Comparison of ENCODE assay signal across 1 cellular context in genomic region chr11:75476716-75477613, GRCh38.
A peak's percentile ranks its signal among the peaks of the same experiment; 100 is the strongest.
TF ChIP-seq lines count a peak whose summit lies in the region.

No MANE protein-coding gene starts in this region.

TF ChIP-seq in K562, 482 proteins besides CTCF, POLR2A, EP300 and RAD21 (continued from another document and continues in another):
- TF ChIP-seq REST (CRISPR knock-in tag; IDR thresholded peaks at IDR 0.05; ENCODE audit: low read depth) = no peak
- TF ChIP-seq PATZ1 (CRISPR knock-in tag; IDR thresholded peaks at IDR 0.05; ENCODE audit: borderline replicate concordance) = no peak
- TF ChIP-seq FUS (optimal IDR thresholded peaks at IDR 0.05; ENCODE audit: low read depth, low read length) = no peak
- TF ChIP-seq SMARCC2 (IDR thresholded peaks at IDR 0.05; ENCODE audit: low read depth) = no peak
- TF ChIP-seq AFF4 (CRISPR knock-in tag; IDR thresholded peaks at IDR 0.05) = no peak
- no peak for TF ChIP-seq RBM39 (optimal IDR thresholded peaks at IDR 0.05; ENCODE audit: low read depth, low read length)
- TF ChIP-seq ADNP (tag; IDR thresholded peaks at IDR 0.05) = peak; percentile 70; the same call in 1 of the 2 replicates
- no peak for TF ChIP-seq STAG1 (CRISPR knock-in tag; IDR thresholded peaks at IDR 0.05; ENCODE audit: borderline replicate concordance)
- no peak for TF ChIP-seq TRIM24 (IDR thresholded peaks at IDR 0.05)
- TF ChIP-seq RBM34 (IDR thresholded peaks at IDR 0.05; ENCODE audit: borderline replicate concordance, insufficient read depth, low read length) = no peak
- no peak for TF ChIP-seq NFE2 (IDR thresholded peaks at IDR 0.05; ENCODE audit: low read depth)
- no peak for TF ChIP-seq ZNF316 (IDR thresholded peaks at IDR 0.05)
- peak; percentile 45; the same call in 1 of the 2 replicates for TF ChIP-seq SMARCA5 (IDR thresholded peaks at IDR 0.05)
- 0 out of 2 replicates have a peak, but pooled peaks have one; percentile 21 for TF ChIP-seq BACH1 (tag; IDR thresholded peaks at IDR 0.05)
- no peak for TF ChIP-seq ATF6 (CRISPR knock-in tag; IDR thresholded peaks at IDR 0.05)
- no peak for TF ChIP-seq ZNF696 (CRISPR knock-in tag; conservative IDR thresholded peaks at IDR 0.05)
- TF ChIP-seq GTF2B (IDR thresholded peaks at IDR 0.05; ENCODE audit: extremely low read depth, insufficient read length) = no peak
- TF ChIP-seq NR3C1 (CRISPR knock-in tag; IDR thresholded peaks at IDR 0.05) = no peak
- no peak for TF ChIP-seq ZNF77 (CRISPR knock-in tag; IDR thresholded peaks at IDR 0.05)
- TF ChIP-seq ZNF395 (CRISPR knock-in tag; IDR thresholded peaks at IDR 0.05) = no peak
- TF ChIP-seq GATAD2B (IDR thresholded peaks at IDR 0.05; ENCODE audit: borderline replicate concordance) = no peak
- TF ChIP-seq TSC22D4 (tag; IDR thresholded peaks at IDR 0.05) = no peak
- no peak for TF ChIP-seq ARID3B (CRISPR knock-in tag; IDR thresholded peaks at IDR 0.05; ENCODE audit: borderline replicate concordance)
- TF ChIP-seq POLR3G (IDR thresholded peaks at IDR 0.05; ENCODE audit: extremely low read depth, insufficient read length, insufficient replicate concordance) = no peak
- TF ChIP-seq ZNF398 (CRISPR knock-in tag; IDR thresholded peaks at IDR 0.05) = no peak
- TF ChIP-seq CBX1 (IDR thresholded peaks at IDR 0.05; ENCODE audit: low read depth) = no peak
- peak; percentile 88 for TF ChIP-seq BCOR (IDR thresholded peaks at IDR 0.05)
- TF ChIP-seq TGIF2 (CRISPR knock-in tag; IDR thresholded peaks at IDR 0.05) = no peak
- peak; percentile 76; the same call in 1 of the 2 replicates for TF ChIP-seq ZBTB33 (CRISPR knock-in tag; IDR thresholded peaks at IDR 0.05)
- TF ChIP-seq MTA2 (IDR thresholded peaks at IDR 0.05; ENCODE audit: low read depth) = no peak
- TF ChIP-seq PHB2 (IDR thresholded peaks at IDR 0.05; ENCODE audit: low read depth) = no peak
- peak; percentile 47 to 79; a peak in 3 of 4 replicates for TF ChIP-seq KDM1A (IDR thresholded peaks at IDR 0.05)
- TF ChIP-seq CEBPZ (IDR thresholded peaks at IDR 0.05; ENCODE audit: borderline replicate concordance, low read depth, low read length) = no peak
- no peak for TF ChIP-seq RBM15 (IDR thresholded peaks at IDR 0.05; ENCODE audit: insufficient read depth, low read length)
- TF ChIP-seq MEF2D (tag; conservative IDR thresholded peaks at IDR 0.05; ENCODE audit: low read depth) = no peak
- TF ChIP-seq NR2F6 (CRISPR knock-in tag; IDR thresholded peaks at IDR 0.05) = no peak
